11 cellular contexts compared by ENCODE assay signal in the genomic region with DNA sequence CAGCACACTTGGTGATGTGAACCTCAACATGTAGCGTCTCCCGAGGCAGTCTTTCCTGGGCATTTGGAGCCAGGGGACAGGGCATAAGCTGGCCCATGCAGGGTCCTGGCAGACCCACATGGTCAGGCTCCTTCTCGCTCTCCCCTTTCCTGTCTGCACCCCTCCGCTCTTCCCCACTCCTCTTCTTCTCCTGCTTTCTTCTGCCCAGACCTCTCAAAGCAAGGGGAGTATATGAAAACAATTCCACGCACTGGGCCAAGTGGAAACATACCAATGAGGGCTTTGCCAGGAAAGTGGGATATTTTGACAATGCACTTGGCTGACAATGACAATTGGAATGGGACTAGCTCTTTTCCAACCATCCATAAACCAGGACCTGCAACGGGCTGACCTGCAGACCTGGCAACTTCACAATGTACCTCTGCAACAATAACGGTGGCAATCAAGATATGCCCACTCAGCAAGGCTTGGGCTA. TPM values are rescaled to one million over a fixed set of nuclear protein-coding genes. Genes with fewer than 3 reads are reported as not detected.
DNase-seq lines count a peak whose midpoint lies in the region; ATAC-seq and TF ChIP-seq lines count a peak whose summit lies in the region.
"Had no signal": no experiment of that assay in that cellular context is flagged by ENCODE, and none has a peak within 500 bp of the region (broad histone marks: within the 10 kb centered on the region; RNA-seq: fewer than 3 reads in every experiment).

No MANE protein-coding gene starts in this region.

- peaks cover 59% of the 10 kb centered on the region for H3K4me1 Mint-ChIP-seq in neural progenitor cell

- H3K4me2 ChIP-seq in fibroblast of lung (ENCODE audit: extremely low read depth, insufficient read depth, low read length), result peak overlapping the region; percentile 37
- peak overlapping the region; percentile 81 for H3K4me2 ChIP-seq in neural progenitor cell

- H3K4me3 ChIP-seq in fibroblast of lung (replicated peaks in 1 of 4; ENCODE audit: control extremely low read depth in 1 of 4, insufficient read depth in 1 of 4, low read depth in 3 of 4, low read length in 4 of 4) (no peak overlapping the region), neural progenitor cell (no peak overlapping the region), vagina (no peak overlapping the region), BE2C (ENCODE audit: low read depth, low read length) (no peak overlapping the region)

- peak; percentile 5 for ATAC-seq in Right ventricle myocardium superior (ENCODE audit: poor library complexity)
- ATAC-seq in Right ventricle myocardium inferior, result no peak
- ATAC-seq in esophagus mucosa, result no peak

- H3K79me2 ChIP-seq in fibroblast of lung (ENCODE audit: control insufficient read depth, insufficient read depth, low read length) (no peaks in the 10 kb centered on the region), neural progenitor cell (ENCODE audit: low read depth) (no peaks in the 10 kb centered on the region)

- no peak overlapping the region for H3K9ac ChIP-seq in fibroblast of lung (ENCODE audit: insufficient read depth, low read length)
- H3K9ac ChIP-seq in neural progenitor cell, result no peak overlapping the region

- H3K4me3 Mint-ChIP-seq in neural progenitor cell, result no peak overlapping the region

- H3K27ac ChIP-seq in fibroblast of lung (ENCODE audit: insufficient read depth, low read length) (no peak overlapping the region), neural progenitor cell (peak overlapping the region; percentile 43), vagina (peak overlapping the region; percentile 80)

- no peaks in the 10 kb centered on the region for H3K36me3 ChIP-seq in fibroblast of lung (ENCODE audit: control insufficient read depth, insufficient read depth, low read length)
- no peaks in the 10 kb centered on the region for H3K36me3 ChIP-seq in neural progenitor cell
- no peaks in the 10 kb centered on the region for H3K36me3 ChIP-seq in vagina
- peaks cover 13% of the 10 kb centered on the region for H3K36me3 ChIP-seq in BE2C

- H3K9me3 Mint-ChIP-seq in neural progenitor cell, result no peaks in the 10 kb centered on the region

- TF ChIP-seq POLR2A in vagina (IDR thresholded peaks at IDR 0.05), result no peak

- H3K27ac Mint-ChIP-seq in neural progenitor cell, result no peak overlapping the region

- H3K9me3 ChIP-seq in fibroblast of lung (ENCODE audit: control insufficient read depth, insufficient read depth, low read depth, low read length) (no peaks in the 10 kb centered on the region), neural progenitor cell (ENCODE audit: low read depth) (no peaks in the 10 kb centered on the region), vagina (no peaks in the 10 kb centered on the region), BE2C (no peaks in the 10 kb centered on the region)

- H4K20me1 ChIP-seq in fibroblast of lung (ENCODE audit: control insufficient read depth, extremely low read depth, insufficient read depth, low read length) (no peaks in the 10 kb centered on the region), neural progenitor cell (ENCODE audit: low read depth) (peaks cover 13% of the 10 kb centered on the region)

- peaks cover 44% of the 10 kb centered on the region for H3F3A ChIP-seq in neural progenitor cell (ENCODE audit: low read depth)

- H3K27me3 Mint-ChIP-seq in neural progenitor cell (ENCODE audit: insufficient read depth, low read depth), result peaks cover 4% of the 10 kb centered on the region

- peaks cover 28% of the 10 kb centered on the region for H3K36me3 Mint-ChIP-seq in neural progenitor cell

- DNase-seq in Right ventricle myocardium superior, result no peak
- no peak for DNase-seq in Right ventricle myocardium inferior (ENCODE audit: missing footprints)
- DNase-seq in fibroblast of lung (ENCODE audit: low read depth in 2 of 2), result no peak
- DNase-seq in neural progenitor cell (ENCODE audit: low spot score), result no peak
- no peak for DNase-seq in vagina (ENCODE audit: extremely low spot score in 2 of 2)
- no peak for DNase-seq in BE2C
- no peak for DNase-seq in stimulated activated CD4-positive, alpha-beta T cell treated with anti-CD3 and anti-CD28 coated beads, Interleukin-12 subunit alpha, Interleukin-12 subunit beta, amount 100 ng/mL, for 4 hours
- DNase-seq: kidney glomerular epithelial cell, MV-4-11, NCI-H446 treated with DMSO at 0.1 percent for 48 hours had no signal

- H3K4me1 ChIP-seq in fibroblast of lung (ENCODE audit: control insufficient read depth, extremely low read depth, insufficient read depth, low read length) (peaks cover 15% of the 10 kb centered on the region), neural progenitor cell (peaks cover 41% of the 10 kb centered on the region), vagina (peaks cover 62% of the 10 kb centered on the region), BE2C (peaks cover 18% of the 10 kb centered on the region)

- H2AFZ ChIP-seq in fibroblast of lung (ENCODE audit: low read length), result no peak overlapping the region
- H2AFZ ChIP-seq in neural progenitor cell (replicated peaks), result no peak overlapping the region

- H3K27me3 ChIP-seq in fibroblast of lung (ENCODE audit: control insufficient read depth, insufficient read depth, low read length) (no peaks in the 10 kb centered on the region), neural progenitor cell (no peaks in the 10 kb centered on the region), vagina (no peaks in the 10 kb centered on the region), BE2C (no peaks in the 10 kb centered on the region)

- TF ChIP-seq CTCF in fibroblast of lung (conservative IDR thresholded peaks at IDR 0.05 in 1 of 2, IDR thresholded peaks at IDR 0.05 in 1 of 2; ENCODE audit: low read depth in 1 of 2, low read length in 2 of 2), result no peak
- TF ChIP-seq CTCF in neural progenitor cell (IDR thresholded peaks at IDR 0.05), result no peak
- no peak for TF ChIP-seq CTCF in vagina (IDR thresholded peaks at IDR 0.05)
- no peak for TF ChIP-seq CTCF in BE2C (IDR thresholded peaks at IDR 0.05; ENCODE audit: low read depth, low read length)

- intact Hi-C loops in Right ventricle myocardium superior (cut with DNase I) (no loop called here), Right ventricle myocardium inferior (cut with DNase I) (no loop called here), vagina (cut with DNase I) (loop anchor here (5.0 kb wide), 1 partner anchor 62 kb away; no protein-coding TSS in a partner anchor)

RNA-seq across cellular contexts. Expression of gene TRAF3IP2, which starts 58.9 kb away (rescaled TPM):
- 10.0 TPM for total RNA-seq in Right ventricle myocardium superior
- total RNA-seq in Right ventricle myocardium inferior, result 11.0 TPM
- 15.2 and 37.0 TPM in 2 replicates for total RNA-seq in fibroblast of lung
- 21.6 and 26.9 TPM in 2 replicates for polyA plus RNA-seq in fibroblast of lung
- polyA plus RNA-seq in fibroblast of lung (2012), result 22.1 and 22.2 TPM in 2 replicates
- polyA minus RNA-seq in fibroblast of lung (ENCODE audit: low replicate concordance), result 76.9 and 77.1 TPM in 2 replicates
- 0.59 and 0.60 TPM in 2 replicates for total RNA-seq in neural progenitor cell (ENCODE audit: low replicate concordance)
- total RNA-seq in vagina, result 35.1 TPM
- polyA plus RNA-seq in BE2C (2012; ENCODE audit: insufficient read depth, insufficient read length, low read depth), result 71.3 TPM
- 68.5 TPM for total RNA-seq in esophagus mucosa
